1 cellular context compared by ENCODE assay signal in the genomic region with DNA sequence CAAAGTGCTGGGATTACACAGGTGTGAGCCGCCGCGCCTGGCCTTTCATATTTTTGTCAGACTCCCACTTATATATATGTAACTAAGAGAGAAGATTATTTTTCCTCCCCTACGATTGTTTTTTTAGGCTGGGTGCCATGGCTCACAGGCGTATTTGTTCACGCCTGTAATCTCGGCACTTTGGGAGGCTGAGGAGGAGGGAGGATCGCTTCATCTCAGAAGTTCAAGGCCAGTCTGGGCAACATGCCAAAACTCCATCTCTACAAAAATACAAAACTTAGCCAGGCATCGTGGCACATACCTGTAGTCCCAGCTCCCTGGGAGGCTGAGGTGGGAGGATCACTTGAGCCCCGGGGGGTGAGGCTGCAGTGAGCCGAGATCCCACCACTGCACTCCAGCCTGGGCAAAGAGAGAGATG.
TF ChIP-seq lines count a peak whose summit lies in the region.

No MANE protein-coding gene starts in this region.

TF ChIP-seq in HepG2, 621 proteins besides CTCF, POLR2A, EP300 and RAD21 (continued from another document):
- TF ChIP-seq, protein P1, sequence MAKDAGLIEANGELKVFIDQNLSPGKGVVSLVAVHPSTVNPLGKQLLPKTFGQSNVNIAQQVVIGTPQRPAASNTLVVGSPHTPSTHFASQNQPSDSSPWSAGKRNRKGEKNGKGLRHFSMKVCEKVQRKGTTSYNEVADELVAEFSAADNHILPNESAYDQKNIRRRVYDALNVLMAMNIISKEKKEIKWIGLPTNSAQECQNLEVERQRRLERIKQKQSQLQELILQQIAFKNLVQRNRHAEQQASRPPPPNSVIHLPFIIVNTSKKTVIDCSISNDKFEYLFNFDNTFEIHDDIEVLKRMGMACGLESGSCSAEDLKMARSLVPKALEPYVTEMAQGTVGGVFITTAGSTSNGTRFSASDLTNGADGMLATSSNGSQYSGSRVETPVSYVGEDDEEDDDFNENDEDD (CRISPR knock-in tag; IDR thresholded peaks at IDR 0.05; ENCODE audit: borderline replicate concordance) = no peak
- TF ChIP-seq, protein P2, sequence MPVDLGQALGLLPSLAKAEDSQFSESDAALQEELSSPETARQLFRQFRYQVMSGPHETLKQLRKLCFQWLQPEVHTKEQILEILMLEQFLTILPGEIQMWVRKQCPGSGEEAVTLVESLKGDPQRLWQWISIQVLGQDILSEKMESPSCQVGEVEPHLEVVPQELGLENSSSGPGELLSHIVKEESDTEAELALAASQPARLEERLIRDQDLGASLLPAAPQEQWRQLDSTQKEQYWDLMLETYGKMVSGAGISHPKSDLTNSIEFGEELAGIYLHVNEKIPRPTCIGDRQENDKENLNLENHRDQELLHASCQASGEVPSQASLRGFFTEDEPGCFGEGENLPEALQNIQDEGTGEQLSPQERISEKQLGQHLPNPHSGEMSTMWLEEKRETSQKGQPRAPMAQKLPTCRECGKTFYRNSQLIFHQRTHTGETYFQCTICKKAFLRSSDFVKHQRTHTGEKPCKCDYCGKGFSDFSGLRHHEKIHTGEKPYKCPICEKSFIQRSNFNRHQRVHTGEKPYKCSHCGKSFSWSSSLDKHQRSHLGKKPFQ (CRISPR knock-in tag; IDR thresholded peaks at IDR 0.05; ENCODE audit: insufficient replicate concordance) = peak; percentile 29
- TF ChIP-seq ZNF724P (CRISPR knock-in tag; IDR thresholded peaks at IDR 0.05; ENCODE audit: borderline replicate concordance) (no peak), NCOR1 (IDR thresholded peaks at IDR 0.05; ENCODE audit: borderline replicate concordance, low read length) (no peak), RFX3 (CRISPR knock-in tag; IDR thresholded peaks at IDR 0.05) (no peak), NFIC (IDR thresholded peaks at IDR 0.05; ENCODE audit: low read length) (peak; percentile 79), SRSF1 (optimal IDR thresholded peaks at IDR 0.05; ENCODE audit: low read depth, low read length) (no peak), ZNF547 (CRISPR knock-in tag; IDR thresholded peaks at IDR 0.05) (no peak), KLF6 (CRISPR knock-in tag; IDR thresholded peaks at IDR 0.05) (no peak), ZNF749 (CRISPR knock-in tag; IDR thresholded peaks at IDR 0.05; ENCODE audit: borderline replicate concordance) (no peak), ATF7 (IDR thresholded peaks at IDR 0.05) (no peak), ATF7 (CRISPR knock-in tag; IDR thresholded peaks at IDR 0.05) (no peak), HNRNPH1 (optimal IDR thresholded peaks at IDR 0.05; ENCODE audit: low read depth, low read length) (no peak), ZNF33A (CRISPR knock-in tag; IDR thresholded peaks at IDR 0.05; ENCODE audit: borderline replicate concordance) (no peak), ZNF775 (CRISPR knock-in tag; IDR thresholded peaks at IDR 0.05; ENCODE audit: borderline replicate concordance) (no peak), ZNF205 (CRISPR knock-in tag; IDR thresholded peaks at IDR 0.05) (no peak), SOX6 (IDR thresholded peaks at IDR 0.05) (no peak), SOX6 (CRISPR knock-in tag; IDR thresholded peaks at IDR 0.05) (peak; percentile 64), ZNF256 (CRISPR knock-in tag; conservative IDR thresholded peaks at IDR 0.05) (no peak), ZEB1 (IDR thresholded peaks at IDR 0.05; ENCODE audit: insufficient replicate concordance, low read depth) (no peak), RNF2 (conservative IDR thresholded peaks at IDR 0.05; ENCODE audit: low read depth) (no peak), IRF2 (CRISPR knock-in tag; IDR thresholded peaks at IDR 0.05) (no peak), ZMYM4 (CRISPR knock-in tag; IDR thresholded peaks at IDR 0.05) (peak; percentile 49), ZNF224 (CRISPR knock-in tag; IDR thresholded peaks at IDR 0.05) (no peak), ZNF772 (CRISPR knock-in tag; IDR thresholded peaks at IDR 0.05) (no peak), RARA (CRISPR knock-in tag; IDR thresholded peaks at IDR 0.05) (peak; percentile 80), ZNF460 (CRISPR knock-in tag; IDR thresholded peaks at IDR 0.05; ENCODE audit: borderline replicate concordance) (peak; percentile 48; the same call in 1 of the 2 replicates), ZNF343 (CRISPR knock-in tag; IDR thresholded peaks at IDR 0.05) (no peak), IKZF1 (IDR thresholded peaks at IDR 0.05) (no peak), KLF15 (CRISPR knock-in tag; IDR thresholded peaks at IDR 0.05; ENCODE audit: borderline replicate concordance) (no peak), ISL2 (CRISPR knock-in tag; IDR thresholded peaks at IDR 0.05) (peak; percentile 62), ZSCAN12 (CRISPR knock-in tag; IDR thresholded peaks at IDR 0.05) (no peak), IRX3 (CRISPR knock-in tag; IDR thresholded peaks at IDR 0.05; ENCODE audit: borderline replicate concordance, low read depth) (no peak), ZFP36L2 (CRISPR knock-in tag; IDR thresholded peaks at IDR 0.05) (no peak)
- TF ChIP-seq, protein P3, sequence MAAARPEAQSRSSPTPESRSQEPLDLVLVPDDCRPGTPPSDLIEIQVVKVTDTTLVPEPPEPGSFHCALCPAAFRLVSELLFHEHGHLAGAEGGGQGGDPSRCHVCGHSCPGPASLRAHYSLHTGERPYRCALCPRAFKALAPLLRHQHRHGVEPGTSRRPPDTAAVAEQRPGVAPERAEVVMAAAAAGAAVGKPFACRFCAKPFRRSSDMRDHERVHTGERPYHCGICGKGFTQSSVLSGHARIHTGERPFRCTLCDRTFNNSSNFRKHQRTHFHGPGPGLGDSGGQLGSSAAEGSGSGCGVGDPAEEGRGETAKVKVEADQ (CRISPR knock-in tag; IDR thresholded peaks at IDR 0.05; ENCODE audit: borderline replicate concordance) = no peak
- TF ChIP-seq, protein P4, sequence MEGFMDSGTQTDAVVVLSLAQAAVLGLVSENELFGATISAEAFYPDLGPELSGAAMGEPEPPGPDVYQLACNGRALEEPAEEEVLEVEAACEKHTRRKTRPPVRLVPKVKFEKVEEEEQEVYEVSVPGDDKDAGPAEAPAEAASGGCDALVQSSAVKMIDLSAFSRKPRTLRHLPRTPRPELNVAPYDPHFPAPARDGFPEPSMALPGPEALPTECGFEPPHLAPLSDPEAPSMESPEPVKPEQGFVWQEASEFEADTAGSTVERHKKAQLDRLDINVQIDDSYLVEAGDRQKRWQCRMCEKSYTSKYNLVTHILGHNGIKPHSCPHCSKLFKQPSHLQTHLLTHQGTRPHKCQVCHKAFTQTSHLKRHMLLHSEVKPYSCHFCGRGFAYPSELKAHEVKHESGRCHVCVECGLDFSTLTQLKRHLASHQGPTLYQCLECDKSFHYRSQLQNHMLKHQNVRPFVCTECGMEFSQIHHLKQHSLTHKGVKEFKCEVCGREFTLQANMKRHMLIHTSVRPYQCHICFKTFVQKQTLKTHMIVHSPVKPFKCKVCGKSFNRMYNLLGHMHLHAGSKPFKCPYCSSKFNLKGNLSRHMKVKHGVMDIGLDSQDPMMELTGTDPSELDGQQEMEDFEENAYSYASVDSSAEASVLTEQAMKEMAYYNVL (CRISPR knock-in tag; IDR thresholded peaks at IDR 0.05; ENCODE audit: borderline replicate concordance) = no peak
- TF ChIP-seq, protein P5, sequence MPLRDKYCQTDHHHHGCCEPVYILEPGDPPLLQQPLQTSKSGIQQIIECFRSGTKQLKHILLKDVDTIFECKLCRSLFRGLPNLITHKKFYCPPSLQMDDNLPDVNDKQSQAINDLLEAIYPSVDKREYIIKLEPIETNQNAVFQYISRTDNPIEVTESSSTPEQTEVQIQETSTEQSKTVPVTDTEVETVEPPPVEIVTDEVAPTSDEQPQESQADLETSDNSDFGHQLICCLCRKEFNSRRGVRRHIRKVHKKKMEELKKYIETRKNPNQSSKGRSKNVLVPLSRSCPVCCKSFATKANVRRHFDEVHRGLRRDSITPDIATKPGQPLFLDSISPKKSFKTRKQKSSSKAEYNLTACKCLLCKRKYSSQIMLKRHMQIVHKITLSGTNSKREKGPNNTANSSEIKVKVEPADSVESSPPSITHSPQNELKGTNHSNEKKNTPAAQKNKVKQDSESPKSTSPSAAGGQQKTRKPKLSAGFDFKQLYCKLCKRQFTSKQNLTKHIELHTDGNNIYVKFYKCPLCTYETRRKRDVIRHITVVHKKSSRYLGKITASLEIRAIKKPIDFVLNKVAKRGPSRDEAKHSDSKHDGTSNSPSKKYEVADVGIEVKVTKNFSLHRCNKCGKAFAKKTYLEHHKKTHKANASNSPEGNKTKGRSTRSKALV (CRISPR knock-in tag; IDR thresholded peaks at IDR 0.05) = no peak
- TF ChIP-seq, protein P6, sequence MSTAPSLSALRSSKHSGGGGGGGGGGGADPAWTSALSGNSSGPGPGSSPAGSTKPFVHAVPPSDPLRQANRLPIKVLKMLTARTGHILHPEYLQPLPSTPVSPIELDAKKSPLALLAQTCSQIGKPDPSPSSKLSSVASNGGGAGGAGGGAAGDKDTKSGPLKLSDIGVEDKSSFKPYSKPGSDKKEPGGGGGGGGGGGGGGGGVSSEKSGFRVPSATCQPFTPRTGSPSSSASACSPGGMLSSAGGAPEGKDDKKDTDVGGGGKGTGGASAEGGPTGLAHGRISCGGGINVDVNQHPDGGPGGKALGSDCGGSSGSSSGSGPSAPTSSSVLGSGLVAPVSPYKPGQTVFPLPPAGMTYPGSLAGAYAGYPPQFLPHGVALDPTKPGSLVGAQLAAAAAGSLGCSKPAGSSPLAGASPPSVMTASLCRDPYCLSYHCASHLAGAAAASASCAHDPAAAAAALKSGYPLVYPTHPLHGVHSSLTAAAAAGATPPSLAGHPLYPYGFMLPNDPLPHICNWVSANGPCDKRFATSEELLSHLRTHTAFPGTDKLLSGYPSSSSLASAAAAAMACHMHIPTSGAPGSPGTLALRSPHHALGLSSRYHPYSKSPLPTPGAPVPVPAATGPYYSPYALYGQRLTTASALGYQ (CRISPR knock-in tag; IDR thresholded peaks at IDR 0.05) = no peak
- TF ChIP-seq, protein P7, sequence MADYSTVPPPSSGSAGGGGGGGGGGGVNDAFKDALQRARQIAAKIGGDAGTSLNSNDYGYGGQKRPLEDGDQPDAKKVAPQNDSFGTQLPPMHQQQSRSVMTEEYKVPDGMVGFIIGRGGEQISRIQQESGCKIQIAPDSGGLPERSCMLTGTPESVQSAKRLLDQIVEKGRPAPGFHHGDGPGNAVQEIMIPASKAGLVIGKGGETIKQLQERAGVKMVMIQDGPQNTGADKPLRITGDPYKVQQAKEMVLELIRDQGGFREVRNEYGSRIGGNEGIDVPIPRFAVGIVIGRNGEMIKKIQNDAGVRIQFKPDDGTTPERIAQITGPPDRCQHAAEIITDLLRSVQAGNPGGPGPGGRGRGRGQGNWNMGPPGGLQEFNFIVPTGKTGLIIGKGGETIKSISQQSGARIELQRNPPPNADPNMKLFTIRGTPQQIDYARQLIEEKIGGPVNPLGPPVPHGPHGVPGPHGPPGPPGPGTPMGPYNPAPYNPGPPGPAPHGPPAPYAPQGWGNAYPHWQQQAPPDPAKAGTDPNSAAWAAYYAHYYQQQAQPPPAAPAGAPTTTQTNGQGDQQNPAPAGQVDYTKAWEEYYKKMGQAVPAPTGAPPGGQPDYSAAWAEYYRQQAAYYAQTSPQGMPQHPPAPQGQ (CRISPR knock-in tag; IDR thresholded peaks at IDR 0.05; ENCODE audit: borderline replicate concordance) = no peak
- TF ChIP-seq, protein P8, sequence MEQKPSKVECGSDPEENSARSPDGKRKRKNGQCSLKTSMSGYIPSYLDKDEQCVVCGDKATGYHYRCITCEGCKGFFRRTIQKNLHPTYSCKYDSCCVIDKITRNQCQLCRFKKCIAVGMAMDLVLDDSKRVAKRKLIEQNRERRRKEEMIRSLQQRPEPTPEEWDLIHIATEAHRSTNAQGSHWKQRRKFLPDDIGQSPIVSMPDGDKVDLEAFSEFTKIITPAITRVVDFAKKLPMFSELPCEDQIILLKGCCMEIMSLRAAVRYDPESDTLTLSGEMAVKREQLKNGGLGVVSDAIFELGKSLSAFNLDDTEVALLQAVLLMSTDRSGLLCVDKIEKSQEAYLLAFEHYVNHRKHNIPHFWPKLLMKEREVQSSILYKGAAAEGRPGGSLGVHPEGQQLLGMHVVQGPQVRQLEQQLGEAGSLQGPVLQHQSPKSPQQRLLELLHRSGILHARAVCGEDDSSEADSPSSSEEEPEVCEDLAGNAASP (CRISPR knock-in tag; IDR thresholded peaks at IDR 0.05; ENCODE audit: borderline replicate concordance) = no peak
- TF ChIP-seq, protein P9, sequence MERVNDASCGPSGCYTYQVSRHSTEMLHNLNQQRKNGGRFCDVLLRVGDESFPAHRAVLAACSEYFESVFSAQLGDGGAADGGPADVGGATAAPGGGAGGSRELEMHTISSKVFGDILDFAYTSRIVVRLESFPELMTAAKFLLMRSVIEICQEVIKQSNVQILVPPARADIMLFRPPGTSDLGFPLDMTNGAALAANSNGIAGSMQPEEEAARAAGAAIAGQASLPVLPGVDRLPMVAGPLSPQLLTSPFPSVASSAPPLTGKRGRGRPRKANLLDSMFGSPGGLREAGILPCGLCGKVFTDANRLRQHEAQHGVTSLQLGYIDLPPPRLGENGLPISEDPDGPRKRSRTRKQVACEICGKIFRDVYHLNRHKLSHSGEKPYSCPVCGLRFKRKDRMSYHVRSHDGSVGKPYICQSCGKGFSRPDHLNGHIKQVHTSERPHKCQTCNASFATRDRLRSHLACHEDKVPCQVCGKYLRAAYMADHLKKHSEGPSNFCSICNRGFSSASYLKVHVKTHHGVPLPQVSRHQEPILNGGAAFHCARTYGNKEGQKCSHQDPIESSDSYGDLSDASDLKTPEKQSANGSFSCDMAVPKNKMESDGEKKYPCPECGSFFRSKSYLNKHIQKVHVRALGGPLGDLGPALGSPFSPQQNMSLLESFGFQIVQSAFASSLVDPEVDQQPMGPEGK (CRISPR knock-in tag; IDR thresholded peaks at IDR 0.05) = no peak
- TF ChIP-seq, protein P10, sequence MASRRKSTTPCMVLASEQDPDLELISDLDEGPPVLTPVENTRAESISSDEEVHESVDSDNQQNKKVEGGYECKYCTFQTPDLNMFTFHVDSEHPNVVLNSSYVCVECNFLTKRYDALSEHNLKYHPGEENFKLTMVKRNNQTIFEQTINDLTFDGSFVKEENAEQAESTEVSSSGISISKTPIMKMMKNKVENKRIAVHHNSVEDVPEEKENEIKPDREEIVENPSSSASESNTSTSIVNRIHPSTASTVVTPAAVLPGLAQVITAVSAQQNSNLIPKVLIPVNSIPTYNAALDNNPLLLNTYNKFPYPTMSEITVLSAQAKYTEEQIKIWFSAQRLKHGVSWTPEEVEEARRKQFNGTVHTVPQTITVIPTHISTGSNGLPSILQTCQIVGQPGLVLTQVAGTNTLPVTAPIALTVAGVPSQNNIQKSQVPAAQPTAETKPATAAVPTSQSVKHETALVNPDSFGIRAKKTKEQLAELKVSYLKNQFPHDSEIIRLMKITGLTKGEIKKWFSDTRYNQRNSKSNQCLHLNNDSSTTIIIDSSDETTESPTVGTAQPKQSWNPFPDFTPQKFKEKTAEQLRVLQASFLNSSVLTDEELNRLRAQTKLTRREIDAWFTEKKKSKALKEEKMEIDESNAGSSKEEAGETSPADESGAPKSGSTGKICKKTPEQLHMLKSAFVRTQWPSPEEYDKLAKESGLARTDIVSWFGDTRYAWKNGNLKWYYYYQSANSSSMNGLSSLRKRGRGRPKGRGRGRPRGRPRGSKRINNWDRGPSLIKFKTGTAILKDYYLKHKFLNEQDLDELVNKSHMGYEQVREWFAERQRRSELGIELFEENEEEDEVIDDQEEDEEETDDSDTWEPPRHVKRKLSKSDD (CRISPR knock-in tag; IDR thresholded peaks at IDR 0.05; ENCODE audit: low read depth) = no peak
- TF ChIP-seq, protein P11, sequence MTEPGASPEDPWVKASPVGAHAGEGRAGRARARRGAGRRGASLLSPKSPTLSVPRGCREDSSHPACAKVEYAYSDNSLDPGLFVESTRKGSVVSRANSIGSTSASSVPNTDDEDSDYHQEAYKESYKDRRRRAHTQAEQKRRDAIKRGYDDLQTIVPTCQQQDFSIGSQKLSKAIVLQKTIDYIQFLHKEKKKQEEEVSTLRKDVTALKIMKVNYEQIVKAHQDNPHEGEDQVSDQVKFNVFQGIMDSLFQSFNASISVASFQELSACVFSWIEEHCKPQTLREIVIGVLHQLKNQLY (CRISPR knock-in tag; IDR thresholded peaks at IDR 0.05) = no peak
